10 cellular contexts compared by ENCODE assay signal in genomic region chr3:71447803-71448202, GRCh38.
DNase-seq lines count a peak whose midpoint lies in the region; ATAC-seq and TF ChIP-seq lines count a peak whose summit lies in the region.
"Had no signal": no experiment of that assay in that cellular context is flagged by ENCODE, and none has a peak within 500 bp of the region (broad histone marks: within the 10 kb centered on the region; RNA-seq: fewer than 3 reads in every experiment).

No MANE protein-coding gene starts in this region.

- peak; percentile 41 for DNase-seq in EH (ENCODE audit: low read depth)
- no peak for DNase-seq in T-cell
- no peak for DNase-seq in body of pancreas
- DNase-seq in stimulated activated CD4-positive, alpha-beta T cell treated with anti-CD3 and anti-CD28 coated beads, Interleukin-1b, Interleukin-23, amount 100 ng/mL, for 48 hours = no peak
- DNase-seq in esophagus muscularis mucosa (ENCODE audit: extremely low spot score) = no peak
- DNase-seq: mucosa of descending colon had no signal

- peak overlapping the region in 1 of 3 donors; percentile 69 for H3K4me3 Mint-ChIP-seq in T-cell

- no peaks in the 10 kb centered on the region for H3K9me3 Mint-ChIP-seq in T-cell

- peaks cover 0 to 3% (median under 1%) of the 10 kb centered on the region in 11 experiments; a peak in 8 of 22 replicates for H3K27me3 ChIP-seq in BLaER1 treated with 17β-estradiol and CSF1 and Interleukin-3, amounts not matched to agents 10 nM and 100 nM
- H3K27me3 ChIP-seq in body of pancreas (no peaks in the 10 kb centered on the region), esophagus muscularis mucosa (no peaks in the 10 kb centered on the region)
- H3K27me3 ChIP-seq: hepatocyte had no signal

- peak overlapping the region; percentile 51 to 95 (median 86); a peak in 20 of 22 replicates for H3K4me2 ChIP-seq in BLaER1 treated with 17β-estradiol and CSF1 and Interleukin-3, amounts not matched to agents 10 nM and 100 nM
- H3K4me2 ChIP-seq: hepatocyte had no signal

- TF ChIP-seq EP300 in esophagus muscularis mucosa (IDR thresholded peaks at IDR 0.05) = no peak

- H3K27me3 Mint-ChIP-seq in T-cell = no peaks in the 10 kb centered on the region

- ATAC-seq in T-cell (replicated peaks in 1 of 4) (no peak), esophagus mucosa (peak; percentile 80), body of pancreas (no peak), HG03520 (IDR thresholded peaks at IDR 0.05; ENCODE audit: unreplicated experiment) (no peak)
- ATAC-seq: mucosa of descending colon had no signal

- H3K9ac ChIP-seq in BLaER1 treated with 17β-estradiol and CSF1 and Interleukin-3, amounts not matched to agents 10 nM and 100 nM = no peak overlapping the region

- CTCF ChIA-PET in T-cell (lab: Charles Lee) = interaction anchor here in 1 of 2 donors (0.9 kb wide), 2 partner anchors 8 to 29 kb away, joined by 3 to 4 read pairs; no protein-coding TSS in a partner anchor

- intact Hi-C loops in body of pancreas (cut with DNase I) (no loop called here), esophagus muscularis mucosa (cut with DNase I) (no loop called here)

- peak overlapping the region in 4 of 11 experiments; percentile 7 to 95 (median 56); a peak in 5 of 22 replicates for H3K27ac ChIP-seq in BLaER1 treated with 17β-estradiol and CSF1 and Interleukin-3, amounts not matched to agents 10 nM and 100 nM
- H3K27ac ChIP-seq in body of pancreas (no peak overlapping the region), esophagus muscularis mucosa (replicated peaks in 1 of 4) (no peak overlapping the region)
- H3K27ac ChIP-seq: hepatocyte had no signal

- H3K4me1 ChIP-seq in BLaER1 treated with 17β-estradiol and CSF1 and Interleukin-3, amounts not matched to agents 10 nM and 100 nM = peaks cover 49 to 59% (median 55%) of the 10 kb centered on the region in 10 experiments
- peaks cover 35% of the 10 kb centered on the region for H3K4me1 ChIP-seq in body of pancreas
- H3K4me1 ChIP-seq in esophagus muscularis mucosa = peaks cover 40 to 85% (median 66%) of the 10 kb centered on the region in 4 donors

- H3K9me3 ChIP-seq in BLaER1 treated with 17β-estradiol and CSF1 and Interleukin-3, amounts not matched to agents 10 nM and 100 nM (replicated peaks in 1 of 11) = no peaks in the 10 kb centered on the region
- H3K9me3 ChIP-seq in body of pancreas = no peaks in the 10 kb centered on the region
- H3K9me3 ChIP-seq in esophagus muscularis mucosa = no peaks in the 10 kb centered on the region
- H3K9me3 ChIP-seq: mucosa of descending colon had no signal

- POLR2A ChIA-PET in T-cell (lab: Charles Lee) = interaction anchor here in 1 of 2 donors (0.6 kb wide), 1 partner anchor 41 kb away, joined by 3 read pairs; no protein-coding TSS in a partner anchor

- no peaks in the 10 kb centered on the region for H4K20me1 ChIP-seq in BLaER1 treated with 17β-estradiol and CSF1 and Interleukin-3, amounts not matched to agents 10 nM and 100 nM

- TF ChIP-seq POLR2A in body of pancreas (IDR thresholded peaks at IDR 0.05) (no peak), esophagus muscularis mucosa (IDR thresholded peaks at IDR 0.05; ENCODE audit: low read depth) (no peak)

- H3K36me3 Mint-ChIP-seq in T-cell = peaks cover 9% of the 10 kb centered on the region

- peak overlapping the region; percentile 97 to 99 for H3K27ac Mint-ChIP-seq in T-cell

- H3K36me3 ChIP-seq in BLaER1 treated with 17β-estradiol and CSF1 and Interleukin-3, amounts not matched to agents 10 nM and 100 nM = no peaks in the 10 kb centered on the region
- H3K36me3 ChIP-seq in body of pancreas (replicated peaks in 1 of 2; ENCODE audit: insufficient read depth in 1 of 2, low read depth in 2 of 2) (no peaks in the 10 kb centered on the region), esophagus muscularis mucosa (no peaks in the 10 kb centered on the region)

- H3K4me1 Mint-ChIP-seq in T-cell = peaks cover 96 to 100% (median 97%) of the 10 kb centered on the region in 3 donors

- H3K4me3 ChIP-seq in BLaER1 treated with 17β-estradiol and CSF1 and Interleukin-3, amounts not matched to agents 10 nM and 100 nM = no peak overlapping the region
- H3K4me3 ChIP-seq in body of pancreas (no peak overlapping the region), esophagus muscularis mucosa (no peak overlapping the region)
- H3K4me3 ChIP-seq: hepatocyte, mucosa of descending colon had no signal

- TF ChIP-seq CTCF in body of pancreas (IDR thresholded peaks at IDR 0.05) (no peak), esophagus muscularis mucosa (IDR thresholded peaks at IDR 0.05) (no peak)

- 76 to 86% methylated on average over 5 of the region's 5 CpGs for WGBS in body of pancreas, 2 donors
- 77% methylated on average over 5 of the region's 5 CpGs for WGBS in esophagus muscularis mucosa
